2 cellular contexts compared by ENCODE assay signal in the genomic region with DNA sequence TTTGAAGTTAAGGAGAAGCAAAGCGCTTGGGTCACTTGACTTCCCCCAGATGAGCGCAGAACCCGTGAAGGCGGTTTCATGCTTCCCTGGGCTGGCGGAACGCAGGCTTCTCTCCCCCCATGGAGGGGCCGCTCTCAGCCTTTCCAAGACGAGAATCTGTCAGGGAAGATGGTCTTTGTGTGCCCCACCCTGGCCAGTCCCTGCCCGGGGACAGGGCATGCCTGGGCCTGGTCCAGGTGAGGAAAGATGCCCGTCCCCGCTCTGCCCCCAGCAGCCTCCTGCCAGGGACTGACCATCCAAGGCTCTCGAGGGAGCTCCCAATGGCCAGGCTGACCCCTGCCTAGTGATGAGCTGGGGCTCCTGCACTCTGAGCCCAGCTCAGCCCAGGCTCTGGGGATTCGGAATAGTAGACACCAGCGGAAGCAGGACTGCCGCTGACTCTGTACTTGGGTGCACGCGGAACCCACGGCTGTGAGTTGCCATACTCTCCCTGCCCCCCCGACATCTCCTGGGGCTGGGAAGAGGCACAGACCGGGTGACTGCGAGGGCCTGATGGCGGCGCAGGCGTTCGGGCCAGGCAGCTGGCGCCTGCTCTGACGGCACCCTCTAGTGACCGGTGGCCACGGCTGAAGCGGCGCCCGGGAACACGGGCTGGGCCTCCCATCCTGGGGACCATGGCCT.
TF ChIP-seq lines count a peak whose summit lies in the region.

No MANE protein-coding gene starts in this region.

TF ChIP-seq in Ishikawa, 13 proteins besides CTCF, POLR2A, EP300 and RAD21:
- TF ChIP-seq YY1 (IDR thresholded peaks at IDR 0.05; ENCODE audit: low read depth) (no peak), FOXM1 (IDR thresholded peaks at IDR 0.05; ENCODE audit: borderline replicate concordance, low read depth) (no peak), TAF1 (IDR thresholded peaks at IDR 0.05; ENCODE audit: low read depth) (no peak), ZBTB7A (IDR thresholded peaks at IDR 0.05; ENCODE audit: low read depth) (no peak), TCF12 (IDR thresholded peaks at IDR 0.05; ENCODE audit: low read depth) (no peak), NFIC (IDR thresholded peaks at IDR 0.05) (no peak), TEAD4 (IDR thresholded peaks at IDR 0.05) (no peak), CEBPB (IDR thresholded peaks at IDR 0.05) (no peak), EGR1 (IDR thresholded peaks at IDR 0.05) (no peak), CREB1 (IDR thresholded peaks at IDR 0.05; ENCODE audit: low read depth) (no peak)
- TF ChIP-seq, protein P1, sequence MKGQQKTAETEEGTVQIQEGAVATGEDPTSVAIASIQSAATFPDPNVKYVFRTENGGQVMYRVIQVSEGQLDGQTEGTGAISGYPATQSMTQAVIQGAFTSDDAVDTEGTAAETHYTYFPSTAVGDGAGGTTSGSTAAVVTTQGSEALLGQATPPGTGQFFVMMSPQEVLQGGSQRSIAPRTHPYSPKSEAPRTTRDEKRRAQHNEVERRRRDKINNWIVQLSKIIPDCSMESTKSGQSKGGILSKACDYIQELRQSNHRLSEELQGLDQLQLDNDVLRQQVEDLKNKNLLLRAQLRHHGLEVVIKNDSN (IDR thresholded peaks at IDR 0.05) = no peak
- TF ChIP-seq, protein P2, sequence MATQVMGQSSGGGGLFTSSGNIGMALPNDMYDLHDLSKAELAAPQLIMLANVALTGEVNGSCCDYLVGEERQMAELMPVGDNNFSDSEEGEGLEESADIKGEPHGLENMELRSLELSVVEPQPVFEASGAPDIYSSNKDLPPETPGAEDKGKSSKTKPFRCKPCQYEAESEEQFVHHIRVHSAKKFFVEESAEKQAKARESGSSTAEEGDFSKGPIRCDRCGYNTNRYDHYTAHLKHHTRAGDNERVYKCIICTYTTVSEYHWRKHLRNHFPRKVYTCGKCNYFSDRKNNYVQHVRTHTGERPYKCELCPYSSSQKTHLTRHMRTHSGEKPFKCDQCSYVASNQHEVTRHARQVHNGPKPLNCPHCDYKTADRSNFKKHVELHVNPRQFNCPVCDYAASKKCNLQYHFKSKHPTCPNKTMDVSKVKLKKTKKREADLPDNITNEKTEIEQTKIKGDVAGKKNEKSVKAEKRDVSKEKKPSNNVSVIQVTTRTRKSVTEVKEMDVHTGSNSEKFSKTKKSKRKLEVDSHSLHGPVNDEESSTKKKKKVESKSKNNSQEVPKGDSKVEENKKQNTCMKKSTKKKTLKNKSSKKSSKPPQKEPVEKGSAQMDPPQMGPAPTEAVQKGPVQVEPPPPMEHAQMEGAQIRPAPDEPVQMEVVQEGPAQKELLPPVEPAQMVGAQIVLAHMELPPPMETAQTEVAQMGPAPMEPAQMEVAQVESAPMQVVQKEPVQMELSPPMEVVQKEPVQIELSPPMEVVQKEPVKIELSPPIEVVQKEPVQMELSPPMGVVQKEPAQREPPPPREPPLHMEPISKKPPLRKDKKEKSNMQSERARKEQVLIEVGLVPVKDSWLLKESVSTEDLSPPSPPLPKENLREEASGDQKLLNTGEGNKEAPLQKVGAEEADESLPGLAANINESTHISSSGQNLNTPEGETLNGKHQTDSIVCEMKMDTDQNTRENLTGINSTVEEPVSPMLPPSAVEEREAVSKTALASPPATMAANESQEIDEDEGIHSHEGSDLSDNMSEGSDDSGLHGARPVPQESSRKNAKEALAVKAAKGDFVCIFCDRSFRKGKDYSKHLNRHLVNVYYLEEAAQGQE (IDR thresholded peaks at IDR 0.05; ENCODE audit: low read depth) = no peak
- TF ChIP-seq, protein P3, sequence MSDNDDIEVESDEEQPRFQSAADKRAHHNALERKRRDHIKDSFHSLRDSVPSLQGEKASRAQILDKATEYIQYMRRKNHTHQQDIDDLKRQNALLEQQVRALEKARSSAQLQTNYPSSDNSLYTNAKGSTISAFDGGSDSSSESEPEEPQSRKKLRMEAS (IDR thresholded peaks at IDR 0.05) = no peak

TF ChIP-seq in H1, 55 proteins besides CTCF, POLR2A, EP300 and RAD21:
- TF ChIP-seq, protein P4, sequence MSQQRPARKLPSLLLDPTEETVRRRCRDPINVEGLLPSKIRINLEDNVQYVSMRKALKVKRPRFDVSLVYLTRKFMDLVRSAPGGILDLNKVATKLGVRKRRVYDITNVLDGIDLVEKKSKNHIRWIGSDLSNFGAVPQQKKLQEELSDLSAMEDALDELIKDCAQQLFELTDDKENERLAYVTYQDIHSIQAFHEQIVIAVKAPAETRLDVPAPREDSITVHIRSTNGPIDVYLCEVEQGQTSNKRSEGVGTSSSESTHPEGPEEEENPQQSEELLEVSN (IDR thresholded peaks at IDR 0.05) = 0 out of 2 replicates have a peak, but pooled peaks have one; percentile 9
- TF ChIP-seq SIX5 (IDR thresholded peaks at IDR 0.05; ENCODE audit: low read depth, low read length) = no peak
- TF ChIP-seq KDM4A (IDR thresholded peaks at IDR 0.05; ENCODE audit: low read depth, low read length, severe bottlenecking) = peak; percentile 27
- TF ChIP-seq TAF7 (optimal IDR thresholded peaks at IDR 0.05; ENCODE audit: borderline replicate concordance, low read depth, low read length) = no peak
- TF ChIP-seq MAFK (IDR thresholded peaks at IDR 0.05; ENCODE audit: low read depth, low read length) = no peak
- no peak for TF ChIP-seq ZNF274 (IDR thresholded peaks at IDR 0.05; ENCODE audit: borderline replicate concordance, extremely low read depth, low read length)
- TF ChIP-seq HDAC2 (IDR thresholded peaks at IDR 0.05; ENCODE audit: borderline replicate concordance in 1 of 2, low read depth in 2 of 2, low read length in 2 of 2) = no peak
- TF ChIP-seq GTF2F1 (IDR thresholded peaks at IDR 0.05; ENCODE audit: borderline replicate concordance, low read depth, low read length) = no peak
- TF ChIP-seq, protein P3 (IDR thresholded peaks at IDR 0.05) = peak; percentile 30; the same call in 1 of the 2 replicates
- peak; percentile 70; the same call in 1 of the 2 replicates for TF ChIP-seq YY1 (IDR thresholded peaks at IDR 0.05; ENCODE audit: low read depth, low read length)
- TF ChIP-seq SP1 (IDR thresholded peaks at IDR 0.05; ENCODE audit: low read depth, low read length) = no peak
- TF ChIP-seq SUZ12 (IDR thresholded peaks at IDR 0.05; ENCODE audit: low read length) = no peak
- peak; percentile 56; the same call in 1 of the 2 replicates for TF ChIP-seq GABPA (IDR thresholded peaks at IDR 0.05; ENCODE audit: borderline replicate concordance, insufficient read depth, low read length)
- no peak for TF ChIP-seq BACH1 (IDR thresholded peaks at IDR 0.05; ENCODE audit: low read length)
- no peak for TF ChIP-seq CBX5 (IDR thresholded peaks at IDR 0.05; ENCODE audit: low read depth, low read length)
- TF ChIP-seq, protein P5, sequence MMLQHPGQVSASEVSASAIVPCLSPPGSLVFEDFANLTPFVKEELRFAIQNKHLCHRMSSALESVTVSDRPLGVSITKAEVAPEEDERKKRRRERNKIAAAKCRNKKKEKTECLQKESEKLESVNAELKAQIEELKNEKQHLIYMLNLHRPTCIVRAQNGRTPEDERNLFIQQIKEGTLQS (IDR thresholded peaks at IDR 0.05; ENCODE audit: insufficient read depth, low read depth, low read length) = no peak
- TF ChIP-seq, protein P6, sequence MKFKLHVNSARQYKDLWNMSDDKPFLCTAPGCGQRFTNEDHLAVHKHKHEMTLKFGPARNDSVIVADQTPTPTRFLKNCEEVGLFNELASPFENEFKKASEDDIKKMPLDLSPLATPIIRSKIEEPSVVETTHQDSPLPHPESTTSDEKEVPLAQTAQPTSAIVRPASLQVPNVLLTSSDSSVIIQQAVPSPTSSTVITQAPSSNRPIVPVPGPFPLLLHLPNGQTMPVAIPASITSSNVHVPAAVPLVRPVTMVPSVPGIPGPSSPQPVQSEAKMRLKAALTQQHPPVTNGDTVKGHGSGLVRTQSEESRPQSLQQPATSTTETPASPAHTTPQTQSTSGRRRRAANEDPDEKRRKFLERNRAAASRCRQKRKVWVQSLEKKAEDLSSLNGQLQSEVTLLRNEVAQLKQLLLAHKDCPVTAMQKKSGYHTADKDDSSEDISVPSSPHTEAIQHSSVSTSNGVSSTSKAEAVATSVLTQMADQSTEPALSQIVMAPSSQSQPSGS (IDR thresholded peaks at IDR 0.05; ENCODE audit: low read length) = no peak
- no peak for TF ChIP-seq CHD1 (IDR thresholded peaks at IDR 0.05; ENCODE audit: low read depth, low read length)
- TF ChIP-seq SIN3A (conservative IDR thresholded peaks at IDR 0.05 in 1 of 2, IDR thresholded peaks at IDR 0.05 in 1 of 2; ENCODE audit: low read depth in 1 of 2, low read length in 2 of 2) = no peak
- TF ChIP-seq CREB1 (IDR thresholded peaks at IDR 0.05) = peak; percentile 64
- TF ChIP-seq NRF1 (IDR thresholded peaks at IDR 0.05; ENCODE audit: low read depth, low read length) = no peak
- no peak for TF ChIP-seq JUND (IDR thresholded peaks at IDR 0.05; ENCODE audit: low read length)
